ENCODE assay signal across 5 cellular contexts in genomic region chr20:60812561-60812960, GRCh38.
"Had no signal": no experiment of that assay in that cellular context is flagged by ENCODE, and none has a peak within 500 bp of the region (broad histone marks: within the 10 kb centered on the region; RNA-seq: fewer than 3 reads in every experiment).

No MANE protein-coding gene starts in this region.

- H3K4me3 Mint-ChIP-seq: GM23338, H9 had no signal

- H3K4me1 Mint-ChIP-seq: GM23338 had no signal

- H3K4me2 ChIP-seq: GM23338 had no signal

- DNase-seq: HCEC 1CT, IMR-90 had no signal

- H3K4me3 ChIP-seq: GM23338, K562 had no signal

- H3K27ac Mint-ChIP-seq: GM23338, H9 had no signal

- H2AFZ ChIP-seq: GM23338 had no signal
